ENCODE assay signal across 11 cellular contexts in genomic region chr1:7298749-7299151, GRCh38.
DNase-seq lines count a peak whose midpoint lies in the region; ATAC-seq and TF ChIP-seq lines count a peak whose summit lies in the region.
"Had no signal": no experiment of that assay in that cellular context is flagged by ENCODE, and none has a peak within 500 bp of the region (broad histone marks: within the 10 kb centered on the region; RNA-seq: fewer than 3 reads in every experiment).

No MANE protein-coding gene starts in this region.

- intact Hi-C loops in cardiac septum (cut with DNase I) = no loop called here

- peaks cover 5 to 14% of the 10 kb centered on the region in 2 donors for H3K9me3 ChIP-seq in right atrium auricular region

- ATAC-seq in GM21367 (IDR thresholded peaks at IDR 0.05; ENCODE audit: unreplicated experiment) (no peak), HG03354 (IDR thresholded peaks at IDR 0.05; ENCODE audit: poor library complexity, severe bottlenecking, unreplicated experiment) (no peak), GM19023 (IDR thresholded peaks at IDR 0.05; ENCODE audit: unreplicated experiment) (no peak)

- H3K27me3 ChIP-seq in right atrium auricular region = no peaks in the 10 kb centered on the region

- DNase-seq in right atrium auricular region (ENCODE audit: low spot score) = no peak
- no peak for DNase-seq in cardiac septum (ENCODE audit: low spot score)
- DNase-seq in brain pericyte (ENCODE audit: low read depth, low spot score) = peak; percentile 60
- peak; percentile 66 for DNase-seq in islet precursor cell
- DNase-seq in iPS-NIHi7 (ENCODE audit: extremely low spot score) = no peak
- DNase-seq: AML-193, erythroblast, NCI-H1436 had no signal

- H3K4me1 ChIP-seq in right atrium auricular region = peaks cover 0 to 19% of the 10 kb centered on the region in 2 donors

- H3K36me3 ChIP-seq in right atrium auricular region = no peaks in the 10 kb centered on the region

- no peak for TF ChIP-seq CTCF in right atrium auricular region (IDR thresholded peaks at IDR 0.05)

- no peak overlapping the region for H3K4me3 ChIP-seq in right atrium auricular region

- peak overlapping the region; percentile 41 to 66 for H3K27ac ChIP-seq in right atrium auricular region

Comparison
In these comparisons a context has a peak if more than half of its experiments do, and no peak if none do; other contexts are left out.
1. DNase-seq: peak in brain pericyte (single experiment) and islet precursor cell (single experiment); none in right atrium auricular region (single experiment), cardiac septum (single experiment) and iPS-NIHi7 (single experiment).